6 cellular contexts compared by ENCODE assay signal in genomic region chr18:37284260-37284659, GRCh38.
"Had no signal": no experiment of that assay in that cellular context is flagged by ENCODE, and none has a peak within 500 bp of the region (broad histone marks: within the 10 kb centered on the region; RNA-seq: fewer than 3 reads in every experiment).

No MANE protein-coding gene starts in this region.

- H3K36me3 ChIP-seq: HAP-1 had no signal

- ATAC-seq: GM23338, HCT116 had no signal

- H3K4me3 ChIP-seq: GM23338, HAP-1 had no signal

- DNase-seq: HFFc6, KBM-7 had no signal

- H3K4me1 ChIP-seq: HAP-1 had no signal

- H2AFZ ChIP-seq: GM23338 had no signal

- H3K9me3 ChIP-seq: HAP-1 had no signal

- H3K27ac ChIP-seq: KMS-11 had no signal

- H3K4me2 ChIP-seq: GM23338, KMS-11 had no signal
